ENCODE assay signal across 12 cellular contexts in the genomic region with DNA sequence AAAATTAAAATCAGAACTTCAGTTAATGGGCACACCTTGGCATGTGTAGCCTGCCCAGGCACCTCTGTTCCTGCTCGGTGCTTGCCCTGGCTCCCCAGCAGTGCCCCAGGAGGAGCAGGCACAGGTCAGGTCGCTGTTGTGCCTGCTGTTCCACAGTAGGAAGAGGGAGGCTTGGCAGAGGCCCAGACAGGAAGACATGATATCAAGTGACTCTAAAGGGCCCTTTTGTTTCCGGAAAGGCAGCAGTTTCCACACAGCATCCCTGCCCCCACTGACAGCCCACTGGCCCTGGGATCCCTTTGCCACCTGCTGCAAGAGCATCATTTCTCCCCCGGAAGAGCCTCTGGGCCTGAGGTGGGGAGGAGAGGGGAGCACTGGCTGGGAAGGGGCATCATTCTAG. TPM values are rescaled to one million over a fixed set of nuclear protein-coding genes. Genes with fewer than 3 reads are reported as not detected.
DNase-seq lines count a peak whose midpoint lies in the region; ATAC-seq lines count a peak whose summit lies in the region.
"Had no signal": no experiment of that assay in that cellular context is flagged by ENCODE, and none has a peak within 500 bp of the region (broad histone marks: within the 10 kb centered on the region; RNA-seq: fewer than 3 reads in every experiment).

No MANE protein-coding gene starts in this region.

- H3K4me1 Mint-ChIP-seq in stimulated activated effector memory CD8-positive, alpha-beta T cell treated with anti-CD3 and anti-CD28 coated beads, Interleukin-12 subunit alpha, Interleukin-12 subunit beta, amount 100 ng/mL, for 72 hours: peaks cover 6% of the 10 kb centered on the region
- H3K4me1 Mint-ChIP-seq: central memory CD8-positive, alpha-beta T cell had no signal

- H3K27ac Mint-ChIP-seq in stimulated activated effector memory CD8-positive, alpha-beta T cell treated with anti-CD3 and anti-CD28 coated beads, Interleukin-12 subunit alpha, Interleukin-12 subunit beta, amount 100 ng/mL, for 72 hours: peak overlapping the region; percentile 57
- H3K27ac Mint-ChIP-seq: activated CD4-positive, alpha-beta memory T cell treated with anti-CD3 and anti-CD28 coated beads for 36 hours had no signal

- DNase-seq in NCI-H146 (lab: John Stamatoyannopoulos, UW) (peak; percentile 50), NCI-H146 treated with DMSO at 0.1 percent for 48 hours (lab: John Stamatoyannopoulos, UW; ENCODE audit: unreplicated experiment) (no peak), NCI-H69 (lab: John Stamatoyannopoulos, UW) (peak; percentile 98), HCEC 1CT (no peak), NCI-H82 (lab: John Stamatoyannopoulos, UW) (no peak), NCI-H2227 treated with DMSO at 0.1 percent for 48 hours (lab: John Stamatoyannopoulos, UW) (no peak)
- DNase-seq in stimulated activated effector memory CD8-positive, alpha-beta T cell treated with anti-CD3 and anti-CD28 coated beads, Interleukin-12 subunit alpha, Interleukin-12 subunit beta, amount 100 ng/mL, for 72 hours (ENCODE audit: low spot score in 2 of 2): no peak
- DNase-seq: activated CD4-positive, alpha-beta memory T cell treated with anti-CD3 and anti-CD28 coated beads for 36 hours; NCI-H1930 had no signal

- H3K9me3 Mint-ChIP-seq in stimulated activated effector memory CD8-positive, alpha-beta T cell treated with anti-CD3 and anti-CD28 coated beads, Interleukin-12 subunit alpha, Interleukin-12 subunit beta, amount 100 ng/mL, for 72 hours: no peaks in the 10 kb centered on the region
- H3K9me3 Mint-ChIP-seq: activated CD4-positive, alpha-beta memory T cell treated with anti-CD3 and anti-CD28 coated beads for 36 hours; central memory CD8-positive, alpha-beta T cell had no signal

- H3K4me3 Mint-ChIP-seq in stimulated activated effector memory CD8-positive, alpha-beta T cell treated with anti-CD3 and anti-CD28 coated beads, Interleukin-12 subunit alpha, Interleukin-12 subunit beta, amount 100 ng/mL, for 72 hours: no peak overlapping the region
- H3K4me3 Mint-ChIP-seq: activated CD4-positive, alpha-beta memory T cell treated with anti-CD3 and anti-CD28 coated beads for 36 hours; central memory CD8-positive, alpha-beta T cell had no signal

- no peaks in the 10 kb centered on the region for H3K36me3 Mint-ChIP-seq in stimulated activated effector memory CD8-positive, alpha-beta T cell treated with anti-CD3 and anti-CD28 coated beads, Interleukin-12 subunit alpha, Interleukin-12 subunit beta, amount 100 ng/mL, for 72 hours
- H3K36me3 Mint-ChIP-seq: activated CD4-positive, alpha-beta memory T cell treated with anti-CD3 and anti-CD28 coated beads for 36 hours had no signal

- peak; percentile 41 for ATAC-seq in esophagus mucosa
- ATAC-seq in stimulated activated effector memory CD8-positive, alpha-beta T cell treated with anti-CD3 and anti-CD28 coated beads, Interleukin-12 subunit alpha, Interleukin-12 subunit beta, amount 100 ng/mL, for 72 hours: no peak
- ATAC-seq: A549 had no signal

RNA-seq across cellular contexts. Expression of a gene that starts 40.5 kb away (rescaled TPM):
- total RNA-seq in esophagus mucosa: 95.2 TPM

Comparison
In these comparisons a context has a peak if more than half of its experiments do, and no peak if none do; other contexts are left out.
1. DNase-seq: peak in NCI-H146 (single experiment) and NCI-H69 (single experiment); none in NCI-H146 treated with DMSO at 0.1 percent for 48 hours (single experiment), stimulated activated effector memory CD8-positive, alpha-beta T cell treated with anti-CD3 and anti-CD28 coated beads, Interleukin-12 subunit alpha, Interleukin-12 subunit beta, amount 100 ng/mL, for 72 hours (0 of 2), HCEC 1CT (single experiment), NCI-H82 (single experiment) and NCI-H2227 treated with DMSO at 0.1 percent for 48 hours (single experiment).